ENCODE assay signal across 26 cellular contexts in the genomic region with DNA sequence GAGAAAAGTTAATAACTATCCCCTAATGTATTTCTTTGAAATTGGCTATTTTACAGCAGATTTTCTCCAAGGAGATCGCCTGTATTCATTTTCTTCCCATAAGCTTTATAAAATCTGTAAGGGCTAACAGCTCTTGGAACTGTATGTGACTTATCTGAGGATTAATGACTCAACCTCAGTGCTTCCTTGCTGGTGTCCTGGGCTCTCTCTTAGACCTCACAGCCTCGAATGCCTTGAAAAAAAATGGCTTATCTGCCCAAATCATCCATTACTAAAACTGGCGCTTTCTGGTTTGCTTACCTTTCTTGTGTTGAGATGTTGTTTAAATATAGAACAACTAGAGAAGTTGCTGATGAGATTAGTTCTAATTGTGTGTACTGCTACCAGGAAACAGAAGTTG.
DNase-seq lines count a peak whose midpoint lies in the region; ATAC-seq and TF ChIP-seq lines count a peak whose summit lies in the region.
"Had no signal": no experiment of that assay in that cellular context is flagged by ENCODE, and none has a peak within 500 bp of the region (broad histone marks: within the 10 kb centered on the region; RNA-seq: fewer than 3 reads in every experiment).

No MANE protein-coding gene starts in this region.

- intact Hi-C loops in mucosa of descending colon (cut with DNase I, micrococcal nuclease) = no loop called here

- WGBS in smooth muscle cell (ENCODE audit: low lambda C conversion rate) = 38% methylated on average over 3 of the region's 3 CpGs

- H3K9ac ChIP-seq in smooth muscle cell (ENCODE audit: low read depth) = no peak overlapping the region

- in situ Hi-C loops in brain microvascular endothelial cell (cut with HindIII; ENCODE audit: low pct_ligation_motif_present, low sequenced_read_pairs) = no loop called here

- ATAC-seq in mucosa of descending colon = no peak
- ATAC-seq: A549, GM12878 had no signal

- H4K20me1 ChIP-seq in smooth muscle cell (ENCODE audit: low read depth) = no peaks in the 10 kb centered on the region

- no peaks in the 10 kb centered on the region for H3K79me2 ChIP-seq in smooth muscle cell (ENCODE audit: low read depth)

- H2AFZ ChIP-seq in smooth muscle cell (ENCODE audit: low read depth) = no peak overlapping the region

- H3K36me3 ChIP-seq in brain microvascular endothelial cell (replicated peaks) (no peaks in the 10 kb centered on the region), smooth muscle cell (ENCODE audit: low read depth) (no peaks in the 10 kb centered on the region), mucosa of descending colon (ENCODE audit: low read depth) (no peaks in the 10 kb centered on the region)
- H3K36me3 ChIP-seq: Peyer's patch had no signal

- TF ChIP-seq CTCF in brain microvascular endothelial cell (IDR thresholded peaks at IDR 0.05; ENCODE audit: low read depth, low read length, missing control alignments) = no peak
- no peak for TF ChIP-seq CTCF in fibroblast of the aortic adventitia (IDR thresholded peaks at IDR 0.05; ENCODE audit: insufficient read depth, low read length)
- no peak for TF ChIP-seq CTCF in smooth muscle cell (IDR thresholded peaks at IDR 0.05; ENCODE audit: borderline replicate concordance, insufficient read depth, poor library complexity, severe bottlenecking)
- no peak for TF ChIP-seq CTCF in mucosa of descending colon (IDR thresholded peaks at IDR 0.05)

- H3K4me1 ChIP-seq in smooth muscle cell (ENCODE audit: low read depth) (no peaks in the 10 kb centered on the region), mucosa of descending colon (ENCODE audit: low read depth) (no peaks in the 10 kb centered on the region)
- H3K4me1 ChIP-seq: A549, Peyer's patch had no signal

- H3K4me3 ChIP-seq in brain microvascular endothelial cell (ENCODE audit: low read depth, low read length) (no peak overlapping the region), fibroblast of the aortic adventitia (ENCODE audit: low read depth, low read length) (no peak overlapping the region), smooth muscle cell (no peak overlapping the region), mucosa of descending colon (no peak overlapping the region)
- H3K4me3 ChIP-seq: A549, GM12878, Peyer's patch, SK-N-MC had no signal

- H3K9me3 ChIP-seq in smooth muscle cell (replicated peaks; ENCODE audit: low read depth) (no peaks in the 10 kb centered on the region), mucosa of descending colon (no peaks in the 10 kb centered on the region)
- H3K9me3 ChIP-seq: A549, Peyer's patch had no signal

- no peaks in the 10 kb centered on the region for H3K27me3 ChIP-seq in brain microvascular endothelial cell (replicated peaks)
- H3K27me3 ChIP-seq in smooth muscle cell (ENCODE audit: low read depth) = no peaks in the 10 kb centered on the region
- H3K27me3 ChIP-seq: Peyer's patch had no signal

- H3K27ac ChIP-seq in brain microvascular endothelial cell (no peak overlapping the region), smooth muscle cell (ENCODE audit: low read depth) (no peak overlapping the region)
- H3K27ac ChIP-seq: A549, Peyer's patch, SK-N-MC had no signal

- H3K4me2 ChIP-seq in smooth muscle cell = peak overlapping the region; percentile 6
- H3K4me2 ChIP-seq: A549 had no signal

- no peaks in the 10 kb centered on the region for H3F3A ChIP-seq in smooth muscle cell (ENCODE audit: low read depth)

- peak; percentile 53 for DNase-seq in M059J (ENCODE audit: low read depth)
- peak; percentile 12 for DNase-seq in brain microvascular endothelial cell
- peak; percentile 33 for DNase-seq in fibroblast of the aortic adventitia (ENCODE audit: low read depth)
- DNase-seq in smooth muscle cell (lab: John Stamatoyannopoulos, UW; ENCODE audit: unreplicated experiment) = no peak
- DNase-seq in stimulated activated CD4-positive, alpha-beta T cell treated with anti-CD3 and anti-CD28 coated beads, Interleukin-2, amount 100 ng/mL, for 24 hours = no peak
- no peak for DNase-seq in mucosa of descending colon
- DNase-seq in kidney glomerular epithelial cell (lab: John Stamatoyannopoulos, UW) = no peak
- DNase-seq: C1 segment of cervical spinal cord; CD4-positive, alpha-beta memory T cell; COR-L47; DMS53; GOT3; HCEC 1CT; Karpas-422; NCI-H1092 treated with DMSO at 0.1 percent for 48 hours; NCI-H1436; NCI-H187; NCI-H2081 treated with DMSO at 0.1 percent for 48 hours; NCI-H2171; NCI-H524; NCI-H748 treated with DMSO at 0.1 percent for 48 hours; Peyer's patch; SIG-M5 had no signal

Comparison
In these comparisons a context has a peak if more than half of its experiments do, and no peak if none do; other contexts are left out.
1. DNase-seq: peak in M059J (single experiment), brain microvascular endothelial cell (single experiment) and fibroblast of the aortic adventitia (single experiment); none in smooth muscle cell (single experiment), stimulated activated CD4-positive, alpha-beta T cell treated with anti-CD3 and anti-CD28 coated beads, Interleukin-2, amount 100 ng/mL, for 24 hours (0 of 2), mucosa of descending colon (0 of 3) and kidney glomerular epithelial cell (single experiment).